ENCODE assay signal across 12 cellular contexts in genomic region chr17:49898547-49899490, GRCh38. TPM values are rescaled to one million over a fixed set of nuclear protein-coding genes. Genes with fewer than 3 reads are reported as not detected.
DNase-seq lines count a peak whose midpoint lies in the region; ATAC-seq, FAIRE-seq and TF ChIP-seq lines count a peak whose summit lies in the region.
"Had no signal": no experiment of that assay in that cellular context is flagged by ENCODE, and none has a peak within 500 bp of the region (broad histone marks: within the 10 kb centered on the region; RNA-seq: fewer than 3 reads in every experiment).

No MANE protein-coding gene starts in this region.

- peak; percentile 89 for ATAC-seq in WTC11
- ATAC-seq: natural killer cell treated with Interleukin-12 subunit alpha and Interleukin-12 subunit beta and Interleukin-15 and Interleukin-18, amount 100 ng/mL, for 72 hours had no signal

- TF ChIP-seq CTCF in WTC11 (IDR thresholded peaks at IDR 0.05) (no peak), prostate gland (IDR thresholded peaks at IDR 0.05) (no peak)

- CTCF ChIA-PET in WTC11 (lab: Charles Lee): interaction anchor here (0.6 to 6.1 kb wide), 44 partner anchors 9 to 181 kb away, joined by 3 to 145 read pairs (median 6); partner anchors contain the start of genes DLX3 and FAM117A

- H3K27me3 Mint-ChIP-seq in WTC11 (ENCODE audit: low read depth): peaks cover 51% of the 10 kb centered on the region

- no peaks in the 10 kb centered on the region for H3K36me3 ChIP-seq in prostate gland
- H3K36me3 ChIP-seq: heart right ventricle had no signal

- intact Hi-C loops in head of caudate nucleus (cut with DNase I) (no loop called here), prostate gland (cut with DNase I) (no loop called here)

- FAIRE-seq in H54 (lab: Jason Lieb, UNC): no peak

- no peaks in the 10 kb centered on the region for H3K4me1 ChIP-seq in prostate gland (replicated peaks)

- H3K4me3 Mint-ChIP-seq in WTC11: no peak overlapping the region
- H3K4me3 Mint-ChIP-seq: natural killer cell treated with Interleukin-12 subunit alpha and Interleukin-12 subunit beta and Interleukin-15 and Interleukin-18, amount 100 ng/mL, for 72 hours had no signal

- DNase-seq in ELF-1 (ENCODE audit: low read depth, low spot score): peak; percentile 74
- DNase-seq in WTC11 (ENCODE audit: low spot score): peak; percentile 69
- DNase-seq in kidney tubule cell (ENCODE audit: low spot score): peak; percentile 32
- DNase-seq in head of caudate nucleus: no peak
- no peak for DNase-seq in prostate gland (ENCODE audit: low spot score)
- DNase-seq in GOT3 (lab: John Stamatoyannopoulos, UW): no peak
- no peak for DNase-seq in H54 (ENCODE audit: insufficient read length, low spot score)
- DNase-seq: heart right ventricle, NCI-H1092, testis had no signal

- H3K27ac Mint-ChIP-seq in WTC11: no peak overlapping the region
- H3K27ac Mint-ChIP-seq: natural killer cell treated with Interleukin-12 subunit alpha and Interleukin-12 subunit beta and Interleukin-15 and Interleukin-18, amount 100 ng/mL, for 72 hours had no signal

- peaks cover 26% of the 10 kb centered on the region for H3K4me1 Mint-ChIP-seq in WTC11

- no peaks in the 10 kb centered on the region for H3K9me3 Mint-ChIP-seq in WTC11
- H3K9me3 Mint-ChIP-seq: natural killer cell treated with Interleukin-12 subunit alpha and Interleukin-12 subunit beta and Interleukin-15 and Interleukin-18, amount 100 ng/mL, for 72 hours had no signal

- TF ChIP-seq EP300 in Ishikawa (IDR thresholded peaks at IDR 0.05; ENCODE audit: borderline replicate concordance): no peak

- POLR2A ChIA-PET in WTC11 (lab: Charles Lee): interaction anchor here (0.8 to 1.3 kb wide), 5 partner anchors 11 to 96 kb away, joined by 3 to 5 read pairs (median 4); partner anchors contain the start of gene DLX3

- H3K27ac ChIP-seq in prostate gland: no peak overlapping the region
- H3K27ac ChIP-seq: heart right ventricle, testis had no signal

- WGBS in prostate gland: 86% methylated on average over 9 of the region's 9 CpGs

- H3K9me3 ChIP-seq in prostate gland: no peaks in the 10 kb centered on the region
- H3K9me3 ChIP-seq: heart right ventricle, testis had no signal

- peak; percentile 69 for TF ChIP-seq RAD21 in Ishikawa (IDR thresholded peaks at IDR 0.05; ENCODE audit: low read depth)

- TF ChIP-seq POLR2A in prostate gland (IDR thresholded peaks at IDR 0.05) (no peak), H54 (IDR thresholded peaks at IDR 0.05; ENCODE audit: low read depth, low read length) (no peak)

- H3K27me3 ChIP-seq in prostate gland (replicated peaks; ENCODE audit: insufficient read depth): peaks cover 6% of the 10 kb centered on the region
- H3K27me3 ChIP-seq: testis had no signal

- H3K4me3 ChIP-seq in prostate gland: no peak overlapping the region
- H3K4me3 ChIP-seq: heart right ventricle, testis had no signal

- no peaks in the 10 kb centered on the region for H3K36me3 Mint-ChIP-seq in WTC11
- H3K36me3 Mint-ChIP-seq: natural killer cell treated with Interleukin-12 subunit alpha and Interleukin-12 subunit beta and Interleukin-15 and Interleukin-18, amount 100 ng/mL, for 72 hours had no signal

TF ChIP-seq in Ishikawa, 13 proteins besides CTCF, POLR2A, EP300 and RAD21:
- TF ChIP-seq YY1 (IDR thresholded peaks at IDR 0.05; ENCODE audit: low read depth) (no peak), REST (IDR thresholded peaks at IDR 0.05; ENCODE audit: low read depth) (no peak), FOXM1 (IDR thresholded peaks at IDR 0.05; ENCODE audit: borderline replicate concordance, low read depth) (no peak), EGR1 (IDR thresholded peaks at IDR 0.05) (no peak)

TF ChIP-seq in WTC11, 78 proteins besides CTCF, POLR2A, EP300 and RAD21:
- TF ChIP-seq ZNF423 (CRISPR knock-in tag; IDR thresholded peaks at IDR 0.05): 0 out of 2 replicates have a peak, but pooled peaks have one; percentile 15
- no peak for TF ChIP-seq TCF7 (CRISPR knock-in tag; IDR thresholded peaks at IDR 0.05; ENCODE audit: low read depth)
- TF ChIP-seq ZNF121 (CRISPR knock-in tag; IDR thresholded peaks at IDR 0.05): no peak
- no peak for TF ChIP-seq ZBTB43 (CRISPR knock-in tag; IDR thresholded peaks at IDR 0.05)
- no peak for TF ChIP-seq NR2C2 (CRISPR knock-in tag; IDR thresholded peaks at IDR 0.05)
- TF ChIP-seq MAX (CRISPR knock-in tag; IDR thresholded peaks at IDR 0.05): no peak
- TF ChIP-seq ATF3 (CRISPR knock-in tag; conservative IDR thresholded peaks at IDR 0.05): no peak

RNA-seq across cellular contexts. Expression of gene TAC4, which starts 51.0 kb away (rescaled TPM):
- total RNA-seq in WTC11 (2021) (not detected in 3 replicates), prostate gland (not detected)
- total RNA-seq: natural killer cell treated with Interleukin-12 subunit alpha and Interleukin-12 subunit beta and Interleukin-15 and Interleukin-18, amount 100 ng/mL, for 72 hours; testis had no signal

Comparison
In these comparisons a context has a peak if more than half of its experiments do, and no peak if none do; other contexts are left out.
1. DNase-seq: peak in ELF-1 (single experiment), WTC11 (single experiment) and kidney tubule cell (single experiment); none in head of caudate nucleus (0 of 42), prostate gland (single experiment), GOT3 (single experiment) and H54 (single experiment).